8 cellular contexts compared by ENCODE assay signal in the genomic region with DNA sequence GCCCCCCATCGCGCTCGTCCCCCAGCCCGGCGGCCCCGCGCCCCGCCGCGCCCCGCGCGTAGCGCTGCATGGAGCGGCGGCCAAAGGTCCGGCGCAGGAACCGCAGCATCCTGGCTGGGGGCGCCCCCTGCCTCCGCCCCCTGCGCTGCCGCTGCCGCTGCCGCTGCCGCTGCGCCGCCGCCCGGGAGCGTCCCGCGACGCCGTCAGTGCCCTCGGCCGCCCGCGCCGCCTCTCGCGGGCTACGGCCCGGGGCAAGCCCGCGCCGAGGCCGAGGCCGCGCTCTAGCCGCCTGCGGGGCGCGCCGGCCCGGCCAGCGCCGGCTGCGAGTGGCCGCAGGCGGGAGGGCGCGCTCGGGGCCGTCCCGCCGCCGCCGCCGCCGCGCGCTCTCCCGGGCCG. TPM values are rescaled to one million over a fixed set of nuclear protein-coding genes. Genes with fewer than 3 reads are reported as not detected.
A peak's percentile ranks its signal among the peaks of the same experiment; 100 is the strongest.
DNase-seq lines count a peak whose midpoint lies in the region; ATAC-seq, FAIRE-seq and TF ChIP-seq lines count a peak whose summit lies in the region.

No MANE protein-coding gene starts in this region.

- in situ Hi-C loops in GM13976 (cut with MboI; ENCODE audit: low sequenced_read_pairs, unreplicated experiment): no loop called here

- H3K4me3 ChIP-seq in testis: no peak overlapping the region

- no peaks in the 10 kb centered on the region for H3K36me3 Mint-ChIP-seq in activated CD4-positive, alpha-beta T cell treated with anti-CD3 and anti-CD28 coated beads, Interleukin-2, amount 10 ng/mL, durations not matched to agents 7 days and 5 days (ENCODE audit: low read depth)

- peak; percentile 65 for DNase-seq in GM13976 (ENCODE audit: low spot score)
- DNase-seq in frontal cortex (ENCODE audit: low spot score in 2 of 2): peak; percentile 35 to 48
- no peak for DNase-seq in testis
- no peak for DNase-seq in NCI-H1092 treated with DMSO at 0.1 percent for 48 hours (lab: John Stamatoyannopoulos, UW)
- no peak for DNase-seq in NOMO-1 treated with DMSO at 0.1 percent for 48 hours (lab: John Stamatoyannopoulos, UW; ENCODE audit: unreplicated experiment)
- no peak for DNase-seq in activated CD4-positive, alpha-beta T cell treated with anti-CD3 and anti-CD28 coated beads, Interleukin-2, amount 10 ng/mL, durations not matched to agents 7 days and 5 days

- no peak overlapping the region for H3K4me3 Mint-ChIP-seq in activated CD4-positive, alpha-beta T cell treated with anti-CD3 and anti-CD28 coated beads, Interleukin-2, amount 10 ng/mL, durations not matched to agents 7 days and 5 days

- no peaks in the 10 kb centered on the region for H3K36me3 ChIP-seq in testis (ENCODE audit: low read depth, missing control alignments)

- POLR2A ChIA-PET in activated CD4-positive, alpha-beta T cell treated with anti-CD3 and anti-CD28 coated beads, Interleukin-2, amount 10 ng/mL, durations not matched to agents 7 days and 5 days (lab: Charles Lee): no interaction called here

- no peak for FAIRE-seq in frontal cortex (lab: Jason Lieb, UNC)

- TF ChIP-seq POLR2A in testis (IDR thresholded peaks at IDR 0.05): no peak

- no peak overlapping the region for H3K27ac ChIP-seq in testis

- intact Hi-C loops in testis (cut with DNase I; ENCODE audit: low total_unique reads): no loop called here

- no CpG with 5 or more reads among the region's 75 CpGs for WGBS in testis, 2 donors

- CTCF ChIA-PET in activated CD4-positive, alpha-beta T cell treated with anti-CD3 and anti-CD28 coated beads, Interleukin-2, amount 10 ng/mL, durations not matched to agents 7 days and 5 days (lab: Charles Lee): no interaction called here

- H3K9me3 ChIP-seq in testis: no peaks in the 10 kb centered on the region

- H3K9me3 Mint-ChIP-seq in activated CD4-positive, alpha-beta T cell treated with anti-CD3 and anti-CD28 coated beads, Interleukin-2, amount 10 ng/mL, durations not matched to agents 7 days and 5 days: no peaks in the 10 kb centered on the region

- peaks cover 65% of the 10 kb centered on the region for H3K27me3 Mint-ChIP-seq in activated CD4-positive, alpha-beta T cell treated with anti-CD3 and anti-CD28 coated beads, Interleukin-2, amount 10 ng/mL, durations not matched to agents 7 days and 5 days

- H3K27ac Mint-ChIP-seq in activated CD4-positive, alpha-beta T cell treated with anti-CD3 and anti-CD28 coated beads, Interleukin-2, amount 10 ng/mL, durations not matched to agents 7 days and 5 days: no peak overlapping the region

- peaks cover 13% of the 10 kb centered on the region for H3K4me1 Mint-ChIP-seq in activated CD4-positive, alpha-beta T cell treated with anti-CD3 and anti-CD28 coated beads, Interleukin-2, amount 10 ng/mL, durations not matched to agents 7 days and 5 days

- H3K4me1 ChIP-seq in testis: no peaks in the 10 kb centered on the region

- TF ChIP-seq CTCF in GM13976 (IDR thresholded peaks at IDR 0.05; ENCODE audit: borderline replicate concordance, control extremely low read depth, extremely low read depth, insufficient read depth, missing control alignments) (no peak), testis (IDR thresholded peaks at IDR 0.05) (no peak)

- H3K27me3 ChIP-seq in testis: no peaks in the 10 kb centered on the region

- peak; percentile 17 for ATAC-seq in GM21526 (IDR thresholded peaks at IDR 0.05; ENCODE audit: low FRiP score, unreplicated experiment)
- ATAC-seq in HG03521 (IDR thresholded peaks at IDR 0.05; ENCODE audit: unreplicated experiment): peak; percentile 26

RNA-seq across cellular contexts. Expression of gene EPB41L4B, which starts 0.5 kb away (rescaled TPM):
- total RNA-seq in frontal cortex (2.9 TPM), testis (10 to 100 TPM; 14.3 to 14.5 TPM)
- 10.9 TPM for polyA plus RNA-seq in testis (ENCODE audit: insufficient read depth, low read depth, low replicate concordance)
- not detected for total RNA-seq in activated CD4-positive, alpha-beta T cell treated with anti-CD3 and anti-CD28 coated beads, Interleukin-2, amount 10 ng/mL, durations not matched to agents 7 days and 5 days

Comparison
In these comparisons a context has a peak if more than half of its experiments do, and no peak if none do; other contexts are left out.
1. DNase-seq: peak in GM13976 (single experiment) and frontal cortex (2 of 2); none in testis (single experiment), NCI-H1092 treated with DMSO at 0.1 percent for 48 hours (single experiment), NOMO-1 treated with DMSO at 0.1 percent for 48 hours (single experiment) and activated CD4-positive, alpha-beta T cell treated with anti-CD3 and anti-CD28 coated beads, Interleukin-2, amount 10 ng/mL, durations not matched to agents 7 days and 5 days (single experiment).